In genomic region chr7:66116680-66117079, GRCh38 we compare ENCODE assay signal across 1 cellular context.
A peak's percentile ranks its signal among the peaks of the same experiment; 100 is the strongest.
TF ChIP-seq lines count a peak whose summit lies in the region.

No MANE protein-coding gene starts in this region.

TF ChIP-seq in GM12878, 131 proteins besides CTCF, POLR2A, EP300 and RAD21:
- TF ChIP-seq MLLT1 (IDR thresholded peaks at IDR 0.05) = peak; percentile 69; the same call in 1 of the 2 replicates
